Comparison of ENCODE assay signal across 10 cellular contexts in the genomic region with DNA sequence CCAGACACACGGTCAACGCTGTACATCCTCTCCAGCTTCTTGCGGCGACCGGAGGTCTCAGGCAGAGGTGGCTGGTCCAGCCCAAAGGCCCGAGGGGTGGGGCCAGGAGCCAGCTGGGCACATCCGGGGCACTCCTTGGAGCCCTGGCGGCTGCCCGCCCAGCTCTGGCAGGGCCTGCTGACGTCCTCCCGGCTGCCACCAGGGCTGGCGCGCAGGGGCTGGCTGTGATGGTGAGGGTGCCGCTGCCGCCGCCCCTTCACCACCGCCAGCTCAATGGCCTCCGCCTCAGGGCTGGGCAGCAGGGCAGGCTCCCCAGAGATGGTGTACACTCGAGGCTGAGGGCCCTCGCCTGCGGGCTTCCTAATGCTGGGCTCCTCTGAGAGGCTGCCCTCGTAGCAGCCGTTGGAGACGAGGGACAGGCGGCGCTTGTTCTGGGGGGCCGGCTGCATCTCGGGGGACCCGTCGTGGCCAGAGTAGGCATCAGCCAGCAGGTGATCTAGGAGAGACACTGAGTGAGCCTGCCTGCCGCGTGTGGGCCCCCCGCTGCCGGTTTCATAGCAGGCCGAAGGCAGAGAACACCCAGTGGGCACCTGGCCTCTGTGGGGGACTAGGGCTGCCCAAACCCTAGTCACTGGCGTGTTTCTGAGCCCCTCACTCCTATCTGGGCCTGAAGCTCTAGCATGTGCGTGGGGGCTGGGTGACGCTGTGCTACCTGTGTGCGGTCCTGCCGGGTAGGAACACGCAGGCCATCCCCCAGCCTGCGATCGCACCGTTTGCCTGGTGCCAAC. TPM values are rescaled to one million over a fixed set of nuclear protein-coding genes. Genes with fewer than 3 reads are reported as not detected.
DNase-seq lines count a peak whose midpoint lies in the region; ATAC-seq and TF ChIP-seq lines count a peak whose summit lies in the region.
"Had no signal": no experiment of that assay in that cellular context is flagged by ENCODE, and none has a peak within 500 bp of the region (broad histone marks: within the 10 kb centered on the region; RNA-seq: fewer than 3 reads in every experiment).

No MANE protein-coding gene starts in this region.

- no peak overlapping the region for H3K4ac ChIP-seq in mesendoderm (ENCODE audit: low read depth, low read length)

- CTCF ChIA-PET in mammary epithelial cell (lab: Charles Lee; ENCODE audit: low non-redundant PET), result no interaction called here

- no peaks in the 10 kb centered on the region for H3K9me3 Mint-ChIP-seq in stimulated activated naive CD8-positive, alpha-beta T cell treated with anti-CD3 and anti-CD28 coated beads, Interleukin-15, Interleukin-2, amounts not matched to agents 100 ng/mL and 50 ng/mL, for 24 hours

- H3K4me2 ChIP-seq in mammary epithelial cell (ENCODE audit: insufficient read depth, low read depth, low read length) (peak overlapping the region; percentile 99), mesendoderm (ENCODE audit: low read length) (no peak overlapping the region)

- peaks cover 53% of the 10 kb centered on the region for H3K4me1 Mint-ChIP-seq in stimulated activated naive CD8-positive, alpha-beta T cell treated with anti-CD3 and anti-CD28 coated beads, Interleukin-15, Interleukin-2, amounts not matched to agents 100 ng/mL and 50 ng/mL, for 24 hours (ENCODE audit: low read depth)

- H3K4me3 ChIP-seq in mammary epithelial cell (replicated peaks in 1 of 3; ENCODE audit: insufficient read depth in 1 of 3, low read depth in 2 of 3, low read length in 3 of 3) (peak overlapping the region in 2 of 3 experiments; percentile 79 to 91), mesendoderm (ENCODE audit: low read length) (no peak overlapping the region)

- H4K20me1 ChIP-seq in mammary epithelial cell (ENCODE audit: insufficient read depth, low read length), result no peaks in the 10 kb centered on the region

- H4K8ac ChIP-seq in mesendoderm (ENCODE audit: low read depth, low read length), result no peak overlapping the region

- no peaks in the 10 kb centered on the region for H3K9me3 ChIP-seq in mammary epithelial cell (replicated peaks; ENCODE audit: insufficient read depth, low read length)

- no peak overlapping the region for H3K27ac Mint-ChIP-seq in stimulated activated naive CD8-positive, alpha-beta T cell treated with anti-CD3 and anti-CD28 coated beads, Interleukin-15, Interleukin-2, amounts not matched to agents 100 ng/mL and 50 ng/mL, for 24 hours

- no peak overlapping the region for H3K23ac ChIP-seq in mesendoderm (ENCODE audit: low read length)

- no peak for DNase-seq in stimulated activated naive CD8-positive, alpha-beta T cell treated with anti-CD3 and anti-CD28 coated beads, Interleukin-15, Interleukin-2, amounts not matched to agents 100 U/mL and 50 U/mL, for 24 hours
- no peak for DNase-seq in mammary epithelial cell
- DNase-seq in mesendoderm, result no peak
- DNase-seq in NCI-H1436 treated with DMSO at 0.1 percent for 48 hours (lab: John Stamatoyannopoulos, UW), result no peak
- no peak for DNase-seq in UCSD-AML1 (lab: John Stamatoyannopoulos, UW; ENCODE audit: unreplicated experiment)
- DNase-seq: stimulated activated CD4-positive, alpha-beta T cell treated with anti-CD3 and anti-CD28 coated beads, Interleukin-2, amount 100 ng/mL, for 24 hours had no signal

- H3K56ac ChIP-seq in mesendoderm (ENCODE audit: low read length), result peak overlapping the region; percentile 94

- H3K27me3 ChIP-seq in mammary epithelial cell (ENCODE audit: insufficient read depth, low read length) (no peaks in the 10 kb centered on the region), mesendoderm (ENCODE audit: insufficient read depth, low read length, poor library complexity) (no peaks in the 10 kb centered on the region)

- no peak overlapping the region for H2BK120ac ChIP-seq in mesendoderm (ENCODE audit: low read depth, low read length)

- no peak overlapping the region for H3K9ac ChIP-seq in mammary epithelial cell (ENCODE audit: insufficient read depth, low read length)
- H3K9ac ChIP-seq in mesendoderm (ENCODE audit: low read length), result peak overlapping the region; percentile 89

- no peak overlapping the region for H3K18ac ChIP-seq in mesendoderm (ENCODE audit: low read length)

- H3K27me3 Mint-ChIP-seq in stimulated activated naive CD8-positive, alpha-beta T cell treated with anti-CD3 and anti-CD28 coated beads, Interleukin-15, Interleukin-2, amounts not matched to agents 100 ng/mL and 50 ng/mL, for 24 hours, result no peaks in the 10 kb centered on the region

- no peaks in the 10 kb centered on the region for H3K79me1 ChIP-seq in mesendoderm (ENCODE audit: low read length)

- H3K36me3 Mint-ChIP-seq in stimulated activated naive CD8-positive, alpha-beta T cell treated with anti-CD3 and anti-CD28 coated beads, Interleukin-15, Interleukin-2, amounts not matched to agents 100 ng/mL and 50 ng/mL, for 24 hours (ENCODE audit: low read depth), result peaks cover 10% of the 10 kb centered on the region

- peaks cover 5% of the 10 kb centered on the region for H3K36me3 ChIP-seq in mammary epithelial cell (ENCODE audit: insufficient read depth, low read length)
- H3K36me3 ChIP-seq in mesendoderm (ENCODE audit: control insufficient read depth, insufficient read depth, low read length), result no peaks in the 10 kb centered on the region

- dilution Hi-C loops in mammary epithelial cell (cut with HindIII; ENCODE audit: low sequenced_read_pairs), result no loop called here

- peaks cover 8% of the 10 kb centered on the region for H3K79me2 ChIP-seq in mammary epithelial cell (ENCODE audit: insufficient read depth, low read length)
- H3K79me2 ChIP-seq in mesendoderm (ENCODE audit: control insufficient read depth, insufficient read depth, low read length), result no peaks in the 10 kb centered on the region

- TF ChIP-seq CTCF in mammary epithelial cell (conservative IDR thresholded peaks at IDR 0.05 in 1 of 2, IDR thresholded peaks at IDR 0.05 in 1 of 2; ENCODE audit: extremely low read depth in 1 of 2, insufficient read depth in 1 of 2, low read depth in 1 of 2, low read length in 2 of 2), result no peak

- H3K4me1 ChIP-seq in mammary epithelial cell (ENCODE audit: insufficient read depth, low read length), result peaks cover 15% of the 10 kb centered on the region
- H3K4me1 ChIP-seq in mesendoderm (ENCODE audit: control insufficient read depth, low read depth, low read length), result peaks cover 4% of the 10 kb centered on the region

- H3K4me3 Mint-ChIP-seq in stimulated activated naive CD8-positive, alpha-beta T cell treated with anti-CD3 and anti-CD28 coated beads, Interleukin-15, Interleukin-2, amounts not matched to agents 100 ng/mL and 50 ng/mL, for 24 hours, result peak overlapping the region; percentile 47

- no peak overlapping the region for H2AFZ ChIP-seq in mammary epithelial cell (ENCODE audit: low read depth, low read length)

- WGBS in mammary epithelial cell (ENCODE audit: low coverage, missing lambda C conversion rate), result 96% methylated on average over 5 of the region's 44 CpGs
- WGBS in mesendoderm (ENCODE audit: extremely low coverage, insufficient coverage, low lambda C conversion rate), result no CpG with 5 or more reads among the region's 44 CpGs

- H2BK15ac ChIP-seq in mesendoderm (replicated peaks; ENCODE audit: low read depth), result no peak overlapping the region

- no peak overlapping the region for H4K5ac ChIP-seq in mesendoderm (ENCODE audit: low read length)

- intact Hi-C loops in mammary epithelial cell (cut with micrococcal nuclease), result loop anchor here (10.0 kb wide), 1 partner anchor 663 kb away; a partner anchor contains a TSS

- no peak overlapping the region for H2BK5ac ChIP-seq in mesendoderm (ENCODE audit: low read length)

- in situ Hi-C loops in mammary epithelial cell (cut with MboI; ENCODE audit: low sequenced_read_pairs in 2 of 2), result no loop called here

- BruUV-seq in mammary epithelial cell (replicated peaks; lab: Mats Ljungman, UMichigan), result no TSS peak

- no peak overlapping the region for H3K27ac ChIP-seq in mammary epithelial cell (ENCODE audit: insufficient read depth, low read depth, low read length)
- no peak overlapping the region for H3K27ac ChIP-seq in mesendoderm (ENCODE audit: low read depth, low read length)

- no peak for ATAC-seq in stimulated activated naive CD8-positive, alpha-beta T cell treated with anti-CD3 and anti-CD28 coated beads, Interleukin-15, Interleukin-2, amounts not matched to agents 100 U/mL and 50 U/mL, for 24 hours
- no peak for ATAC-seq in GM19324 (IDR thresholded peaks at IDR 0.05; ENCODE audit: low FRiP score, unreplicated experiment)
- ATAC-seq in HG03442 (IDR thresholded peaks at IDR 0.05; ENCODE audit: unreplicated experiment), result no peak

- H2AK5ac ChIP-seq in mesendoderm (ENCODE audit: low read length), result no peak overlapping the region

RNA-seq across cellular contexts. Expression of a gene that starts 1.5 kb away (rescaled TPM):
- 10 to 100 TPM; 29.7 to 42.0 TPM for total RNA-seq in mammary epithelial cell
- polyA plus RNA-seq in mammary epithelial cell, result 28.2 TPM
- 35.2 TPM for polyA minus RNA-seq in mammary epithelial cell
- 27.2 TPM for polyA plus RNA-seq in mesendoderm (2013, experiment 1 of 2)
- 28.2 TPM for polyA plus RNA-seq in mesendoderm (2013, experiment 2 of 2)

RNA-seq across cellular contexts. Expression of a gene that starts 16.4 kb away (rescaled TPM):
- under 1 TPM in 1 of 2 donors, not detected in 1; 0.83 TPM for total RNA-seq in mammary epithelial cell
- polyA plus RNA-seq in mammary epithelial cell, result 0.02 TPM
- not detected for polyA minus RNA-seq in mammary epithelial cell
- 0.07 TPM for polyA plus RNA-seq in mesendoderm (2013, experiment 1 of 2)
- 0.04 TPM for polyA plus RNA-seq in mesendoderm (2013, experiment 2 of 2)
- total RNA-seq: Daoy had no signal

RNA-seq across cellular contexts. Expression of a gene that starts 34.4 kb away (rescaled TPM):
- total RNA-seq in mammary epithelial cell, result 1 to 10 TPM in 1 of 2 donors, under 1 TPM in 1; 0.82 to 2.0 TPM
- polyA plus RNA-seq in mammary epithelial cell, result 0.18 TPM
- polyA minus RNA-seq in mammary epithelial cell, result not detected
- polyA plus RNA-seq in mesendoderm (2013, experiment 1 of 2), result 0.03 TPM
- 0.03 TPM for polyA plus RNA-seq in mesendoderm (2013, experiment 2 of 2)
- total RNA-seq: Daoy had no signal

RNA-seq across cellular contexts. Expression of a gene that starts 34.6 kb away (rescaled TPM):
- total RNA-seq in mammary epithelial cell, result 10 to 100 TPM in 1 of 2 donors, 1 to 10 TPM in 1; 9.1 to 10.8 TPM
- 3.2 TPM for polyA plus RNA-seq in mammary epithelial cell
- polyA minus RNA-seq in mammary epithelial cell, result 0.31 TPM
- 2.0 TPM for polyA plus RNA-seq in mesendoderm (2013, experiment 1 of 2)
- 2.0 TPM for polyA plus RNA-seq in mesendoderm (2013, experiment 2 of 2)
